ENCODE assay signal across 19 cellular contexts in genomic region chr18:45734944-45735343, GRCh38. TPM values are rescaled to one million over a fixed set of nuclear protein-coding genes. Genes with fewer than 3 reads are reported as not detected.
A peak's percentile ranks its signal among the peaks of the same experiment; 100 is the strongest.
DNase-seq lines count a peak whose midpoint lies in the region; ATAC-seq and TF ChIP-seq lines count a peak whose summit lies in the region.
"Had no signal": no experiment of that assay in that cellular context is flagged by ENCODE, and none has a peak within 500 bp of the region (broad histone marks: within the 10 kb centered on the region; RNA-seq: fewer than 3 reads in every experiment).

No MANE protein-coding gene starts in this region.

- H3K4ac ChIP-seq in mesenchymal stem cell (ENCODE audit: low read depth in 1 of 2, low read length in 2 of 2) = no peak overlapping the region

- no peak overlapping the region for H2BK12ac ChIP-seq in mesenchymal stem cell (ENCODE audit: low read length in 2 of 2)

- H4K91ac ChIP-seq in mesenchymal stem cell (ENCODE audit: low read length) = no peak overlapping the region

- no peaks in the 10 kb centered on the region for H4K20me1 ChIP-seq in OCI-LY3 (ENCODE audit: insufficient read depth, low read length)
- H4K20me1 ChIP-seq: BLaER1 had no signal

- H3K4me1 ChIP-seq in OCI-LY3 (ENCODE audit: low read length) (peaks cover 31% of the 10 kb centered on the region), mesenchymal stem cell (ENCODE audit: control insufficient read depth, insufficient read depth, low read depth, low read length) (peaks cover 14% of the 10 kb centered on the region)
- H3K4me1 ChIP-seq: BE2C, BLaER1 had no signal

- peaks cover 4% of the 10 kb centered on the region for H3K36me3 Mint-ChIP-seq in T-helper 17 cell (ENCODE audit: low read depth)
- H3K36me3 Mint-ChIP-seq: CD14-positive monocyte had no signal

- H2AK5ac ChIP-seq in mesenchymal stem cell (ENCODE audit: low read length, severe bottlenecking) = peak overlapping the region; percentile 49

- no peak overlapping the region for H3K14ac ChIP-seq in mesenchymal stem cell (ENCODE audit: low read length in 2 of 2)

- peak; percentile 25 for DNase-seq in Jurkat, Clone E6-1 (ENCODE audit: low read depth, low spot score)
- no peak for DNase-seq in mesenchymal stem cell
- no peak for DNase-seq in T-helper 17 cell
- DNase-seq: 8988T; ACHN; BE2C; C1 segment of cervical spinal cord; CD4-positive, alpha-beta memory T cell; CD4-positive, CD25-positive, alpha-beta regulatory T cell; CD8-positive, alpha-beta memory T cell; COR-L47; DMS79 treated with DMSO at 0.1 percent for 48 hours; GF-D8 had no signal

- no peak overlapping the region for H3K27ac Mint-ChIP-seq in T-helper 17 cell
- H3K27ac Mint-ChIP-seq: CD14-positive monocyte; CD4-positive, alpha-beta memory T cell; CD8-positive, alpha-beta memory T cell had no signal

- H3K79me2 ChIP-seq in OCI-LY3 (ENCODE audit: low read length) = no peaks in the 10 kb centered on the region

- TF ChIP-seq CTCF in OCI-LY3 (IDR thresholded peaks at IDR 0.05; ENCODE audit: low read depth, low read length) = no peak

- no peak overlapping the region for H4K8ac ChIP-seq in mesenchymal stem cell (ENCODE audit: low read length)

- H3K27ac ChIP-seq in OCI-LY3 (ENCODE audit: low read length) (peak overlapping the region; percentile 64), mesenchymal stem cell (ENCODE audit: low read length, poor library complexity, severe bottlenecking) (no peak overlapping the region)
- H3K27ac ChIP-seq: BLaER1 had no signal

- H2AFZ ChIP-seq in OCI-LY3 (ENCODE audit: low read depth, low read length) (peak overlapping the region; percentile 42), mesenchymal stem cell (ENCODE audit: low read depth, low read length) (no peak overlapping the region)

- no peak overlapping the region for H2BK15ac ChIP-seq in mesenchymal stem cell (ENCODE audit: low read depth, poor library complexity, severe bottlenecking)

- H2BK5ac ChIP-seq in mesenchymal stem cell (ENCODE audit: low read depth, low read length, poor library complexity, severe bottlenecking) = no peak overlapping the region

- H3K4me2 ChIP-seq in OCI-LY3 (ENCODE audit: low read length) (peak overlapping the region; percentile 46), mesenchymal stem cell (ENCODE audit: low read length, poor library complexity, severe bottlenecking) (no peak overlapping the region)
- H3K4me2 ChIP-seq: BLaER1 had no signal

- H3K9ac ChIP-seq in OCI-LY3 (ENCODE audit: low read length) = no peak overlapping the region
- no peak overlapping the region for H3K9ac ChIP-seq in mesenchymal stem cell (ENCODE audit: low read length)
- H3K9ac ChIP-seq: BLaER1 had no signal

- H3K9me3 ChIP-seq in OCI-LY3 (ENCODE audit: insufficient read depth, low read length) = no peaks in the 10 kb centered on the region
- no peaks in the 10 kb centered on the region for H3K9me3 ChIP-seq in mesenchymal stem cell (ENCODE audit: control insufficient read depth, low read length)
- no peaks in the 10 kb centered on the region for H3K9me3 ChIP-seq in T-helper 17 cell (ENCODE audit: control insufficient read depth, low read length, poor library complexity, severe bottlenecking)
- H3K9me3 ChIP-seq: BE2C had no signal

- H3K18ac ChIP-seq in mesenchymal stem cell (ENCODE audit: low read depth in 1 of 2, low read length in 2 of 2) = no peak overlapping the region

- ATAC-seq in T-helper 17 cell (no peak), HG02870 (IDR thresholded peaks at IDR 0.05; ENCODE audit: unreplicated experiment) (no peak), HG03342 (IDR thresholded peaks at IDR 0.05; ENCODE audit: unreplicated experiment) (no peak)

- no peak overlapping the region for H3K23ac ChIP-seq in mesenchymal stem cell (ENCODE audit: low read length in 2 of 2)

- no peak overlapping the region for H3K4me3 ChIP-seq in Jurkat, Clone E6-1 (ENCODE audit: low read length)
- H3K4me3 ChIP-seq in OCI-LY3 (ENCODE audit: low read length) = peak overlapping the region; percentile 31
- H3K4me3 ChIP-seq in mesenchymal stem cell (ENCODE audit: insufficient read depth in 1 of 2, low read depth in 1 of 2, low read length in 2 of 2) = no peak overlapping the region
- H3K4me3 ChIP-seq: BLaER1 had no signal

- WGBS in mesenchymal stem cell = 91% methylated on average over 6 of the region's 6 CpGs

- no peaks in the 10 kb centered on the region for H3K27me3 Mint-ChIP-seq in T-helper 17 cell
- H3K27me3 Mint-ChIP-seq: CD4-positive, alpha-beta memory T cell; CD4-positive, CD25-positive, alpha-beta regulatory T cell had no signal

- no peak overlapping the region for H3K4me3 Mint-ChIP-seq in T-helper 17 cell
- H3K4me3 Mint-ChIP-seq: CD14-positive monocyte; CD4-positive, alpha-beta memory T cell; CD4-positive, CD25-positive, alpha-beta regulatory T cell; CD8-positive, alpha-beta memory T cell had no signal

- no peak overlapping the region for H2BK120ac ChIP-seq in mesenchymal stem cell (ENCODE audit: low read depth, low read length)

- H3K27me3 ChIP-seq in OCI-LY3 (ENCODE audit: low read depth, low read length) = no peaks in the 10 kb centered on the region
- no peaks in the 10 kb centered on the region for H3K27me3 ChIP-seq in mesenchymal stem cell (ENCODE audit: control insufficient read depth in 1 of 2, insufficient read depth in 1 of 2, low read length in 2 of 2)
- H3K27me3 ChIP-seq: BE2C, BLaER1 had no signal

- peaks cover 4% of the 10 kb centered on the region for H3K79me1 ChIP-seq in mesenchymal stem cell (replicated peaks; ENCODE audit: low read length, poor library complexity, severe bottlenecking)

- H3K36me3 ChIP-seq in OCI-LY3 (replicated peaks; ENCODE audit: low read depth, low read length) (no peaks in the 10 kb centered on the region), mesenchymal stem cell (ENCODE audit: control insufficient read depth in 1 of 2, insufficient read depth in 2 of 2, low read depth in 1 of 2, low read length in 2 of 2) (peaks cover 30 to 86% of the 10 kb centered on the region in 2 experiments)
- H3K36me3 ChIP-seq: BE2C, BLaER1 had no signal

- H3K4me1 Mint-ChIP-seq in T-helper 17 cell = peaks cover 2% of the 10 kb centered on the region
- H3K4me1 Mint-ChIP-seq: CD14-positive monocyte; CD4-positive, alpha-beta memory T cell; CD4-positive, CD25-positive, alpha-beta regulatory T cell; CD8-positive, alpha-beta memory T cell had no signal

RNA-seq across cellular contexts. Expression of gene SLC14A1, which starts 11.0 kb away (rescaled TPM):
- 13.9 TPM for polyA plus RNA-seq in Jurkat, Clone E6-1 (2012; ENCODE audit: insufficient read depth, insufficient read length)
- polyA plus RNA-seq in mesenchymal stem cell (2013, experiment 1 of 2) = 1.1 TPM
- 1.3 TPM for polyA plus RNA-seq in mesenchymal stem cell (2013, experiment 2 of 2)
- 1 to 10 TPM; 8.0 to 9.8 TPM for total RNA-seq in T-helper 17 cell
- total RNA-seq: A673 had no signal
- polyA plus RNA-seq: CD14-positive monocyte had no signal
